In the genomic region with DNA sequence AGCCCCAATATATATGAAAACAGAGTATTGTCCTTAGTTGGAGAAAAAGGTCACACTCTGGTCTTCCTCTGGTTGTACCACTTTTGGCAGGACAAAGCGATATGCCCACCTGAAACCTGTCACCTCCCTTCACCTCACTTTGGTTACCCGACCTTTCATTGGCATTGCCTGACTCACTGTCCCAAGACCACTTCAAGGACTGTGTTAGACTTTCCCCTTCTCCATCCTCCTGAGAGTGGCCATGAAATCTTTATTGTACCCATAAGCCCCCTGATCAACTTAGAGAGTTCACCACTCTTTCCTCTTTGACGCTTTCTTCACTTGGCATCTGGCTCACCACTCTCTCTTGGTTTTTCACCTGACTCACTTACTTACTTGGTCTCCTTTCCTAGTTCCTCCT, we compare ENCODE assay signal across 2 cellular contexts.
TF ChIP-seq lines count a peak whose summit lies in the region.

No MANE protein-coding gene starts in this region.

TF ChIP-seq in HEK293, 187 proteins besides CTCF, POLR2A, EP300 and RAD21:
- no peak for TF ChIP-seq ZNF514 (tag by site-specific recombination; IDR thresholded peaks at IDR 0.05)
- TF ChIP-seq PRDM1 (tag by site-specific recombination; IDR thresholded peaks at IDR 0.05): peak; percentile 71; the same call in 1 of the 2 replicates
- no peak for TF ChIP-seq ZNF701 (tag by site-specific recombination; IDR thresholded peaks at IDR 0.05)

TF ChIP-seq in GM12878, 131 proteins besides CTCF, POLR2A, EP300 and RAD21:
- TF ChIP-seq FOXM1 (IDR thresholded peaks at IDR 0.05; ENCODE audit: low read depth, low read length) (no peak), IRF3 (IDR thresholded peaks at IDR 0.05) (no peak), FOXK2 (IDR thresholded peaks at IDR 0.05) (no peak), YY1 (IDR thresholded peaks at IDR 0.05; ENCODE audit: low read depth, low read length) (no peak), RELA (IDR thresholded peaks at IDR 0.05; ENCODE audit: borderline replicate concordance, partially characterized antibody) (no peak), ZSCAN29 (IDR thresholded peaks at IDR 0.05) (no peak)
